32 cellular contexts compared by ENCODE assay signal in the genomic region with DNA sequence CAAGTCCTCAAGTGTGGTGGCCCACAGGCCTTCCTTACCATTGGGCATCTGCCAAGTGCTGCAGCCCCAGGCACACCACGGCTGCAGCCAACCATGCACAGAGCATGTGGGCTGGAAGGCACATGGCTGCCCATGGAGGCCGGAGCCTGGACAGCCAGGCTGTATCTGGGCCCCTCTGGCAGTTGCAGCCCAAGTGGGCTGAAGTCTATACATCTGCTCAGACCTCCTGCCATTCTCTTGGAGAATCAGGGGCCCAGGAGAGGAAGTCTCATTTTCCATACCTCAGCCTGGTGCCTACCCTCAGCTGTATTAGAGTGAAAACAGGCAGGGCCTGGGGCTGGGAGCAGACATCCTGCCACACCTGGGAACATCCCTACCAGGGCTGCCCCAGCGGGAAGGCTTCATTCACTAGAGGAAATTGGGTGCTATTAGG. TPM values are rescaled to one million over a fixed set of nuclear protein-coding genes. Genes with fewer than 3 reads are reported as not detected.
DNase-seq lines count a peak whose midpoint lies in the region; ATAC-seq and TF ChIP-seq lines count a peak whose summit lies in the region.
"Had no signal": no experiment of that assay in that cellular context is flagged by ENCODE, and none has a peak within 500 bp of the region (broad histone marks: within the 10 kb centered on the region; RNA-seq: fewer than 3 reads in every experiment).

No MANE protein-coding gene starts in this region.

- TF ChIP-seq POLR2A in esophagus muscularis mucosa (IDR thresholded peaks at IDR 0.05; ENCODE audit: low read depth): no peak
- no peak for TF ChIP-seq POLR2A in erythroblast (IDR thresholded peaks at IDR 0.05; ENCODE audit: low read length)

- H3K36me3 ChIP-seq in SK-N-SH (replicated peaks in 1 of 2; ENCODE audit: control insufficient read depth in 1 of 2, insufficient read depth in 2 of 2, low read length in 1 of 2) (no peaks in the 10 kb centered on the region), esophagus muscularis mucosa (no peaks in the 10 kb centered on the region), osteoblast (ENCODE audit: insufficient read depth, low read length) (no peaks in the 10 kb centered on the region), Caco-2 (ENCODE audit: control insufficient read depth, insufficient read depth, low read length) (no peaks in the 10 kb centered on the region)
- H3K36me3 ChIP-seq: heart right ventricle, pancreas, thoracic aorta had no signal

- WGBS in SK-N-SH (ENCODE audit: low lambda C conversion rate): 41% methylated on average over 3 of the region's 3 CpGs
- 93% methylated on average over 3 of the region's 3 CpGs for WGBS in esophagus muscularis mucosa

- TF ChIP-seq EP300 in SK-N-SH (IDR thresholded peaks at IDR 0.05; ENCODE audit: borderline replicate concordance in 1 of 2, low read depth in 1 of 2, low read length in 1 of 2): no peak
- no peak for TF ChIP-seq EP300 in esophagus muscularis mucosa (IDR thresholded peaks at IDR 0.05)

- H3K4me1 ChIP-seq in SK-N-SH (ENCODE audit: control insufficient read depth in 1 of 2, insufficient read depth in 2 of 2, low read depth in 1 of 2, low read length in 1 of 2) (peaks cover 0 to 2% of the 10 kb centered on the region in 2 experiments; a peak in 1 of 4 replicates), esophagus muscularis mucosa (no peaks in the 10 kb centered on the region), osteoblast (ENCODE audit: insufficient read depth, low read length) (peaks cover 20% of the 10 kb centered on the region), Caco-2 (no peaks in the 10 kb centered on the region), foreskin keratinocyte (no peaks in the 10 kb centered on the region)
- H3K4me1 ChIP-seq: pancreas had no signal

- H3F3A ChIP-seq in SK-N-SH (replicated peaks; ENCODE audit: insufficient read depth): no peaks in the 10 kb centered on the region

- H3K36me3 Mint-ChIP-seq in Caco-2 (ENCODE audit: insufficient read depth, unreplicated experiment): no peaks in the 10 kb centered on the region
- H3K36me3 Mint-ChIP-seq: CD4-positive, CD25-positive, alpha-beta regulatory T cell had no signal

- H3K4me3 Mint-ChIP-seq in Caco-2 (ENCODE audit: unreplicated experiment): no peak overlapping the region
- H3K4me3 Mint-ChIP-seq: activated naive CD8-positive, alpha-beta T cell treated with anti-CD3 and anti-CD28 coated beads, Interleukin-2, amount 50 U/mL, for 24 hours; CD4-positive, CD25-positive, alpha-beta regulatory T cell; GM23338; nephron; WTC11 had no signal

- H3K9me2 ChIP-seq in SK-N-SH: no peaks in the 10 kb centered on the region

- no TSS peak for BruUV-seq in Caco-2 (replicated peaks; lab: Mats Ljungman, UMichigan)

- peaks cover 9% of the 10 kb centered on the region for H3K9me3 Mint-ChIP-seq in Caco-2 (ENCODE audit: unreplicated experiment)
- H3K9me3 Mint-ChIP-seq: activated naive CD8-positive, alpha-beta T cell treated with anti-CD3 and anti-CD28 coated beads, Interleukin-2, amount 50 U/mL, for 24 hours had no signal

- ATAC-seq in SK-N-SH treated with all-trans-retinoic acid at 6 μM for 48 hours: no peak
- no peak for ATAC-seq in foreskin keratinocyte
- ATAC-seq in HG03045 (IDR thresholded peaks at IDR 0.05; ENCODE audit: unreplicated experiment): no peak
- ATAC-seq: activated naive CD8-positive, alpha-beta T cell treated with anti-CD3 and anti-CD28 coated beads, Interleukin-2, amount 50 U/mL, for 24 hours; GM23338; heart right ventricle; pancreas; right cardiac atrium; WTC11 had no signal

- H3K27ac ChIP-seq in SK-N-SH (ENCODE audit: low read depth in 2 of 2, low read length in 1 of 2): no peak overlapping the region
- H3K27ac ChIP-seq in esophagus muscularis mucosa (replicated peaks in 1 of 4): no peak overlapping the region
- H3K27ac ChIP-seq in osteoblast (ENCODE audit: low read depth, low read length): peak overlapping the region; percentile 74
- no peak overlapping the region for H3K27ac ChIP-seq in foreskin keratinocyte
- H3K27ac ChIP-seq: 22Rv1, heart right ventricle, pancreas, thoracic aorta had no signal

- peak; percentile 36 for DNase-seq in SK-N-SH
- DNase-seq in esophagus muscularis mucosa (ENCODE audit: extremely low spot score): peak; percentile 60
- no peak for DNase-seq in osteoblast (ENCODE audit: insufficient read length, low spot score, missing footprints)
- DNase-seq in erythroblast (lab: John Stamatoyannopoulos, UW): no peak
- DNase-seq in Caco-2: no peak
- no peak for DNase-seq in foreskin keratinocyte
- DNase-seq: activated CD4-positive, alpha-beta T cell treated with anti-CD3 and anti-CD28 coated beads, Interleukin-2, amount 50 U/mL, for 1 hour; activated naive CD4-positive, alpha-beta T cell; activated naive CD8-positive, alpha-beta T cell treated with anti-CD3 and anti-CD28 coated beads, Interleukin-2, amount 50 U/mL, for 24 hours; caudate nucleus; CD4-positive, CD25-positive, alpha-beta regulatory T cell; cortex of kidney; DND-41; effector memory CD4-positive, alpha-beta T cell; heart right ventricle; NCI-H1092; NCI-H1694 treated with DMSO at 0.1 percent for 48 hours; NCI-H446; NCI-H774; pancreas; right cardiac atrium; stimulated activated CD4-positive, alpha-beta T cell treated with anti-CD3 and anti-CD28 coated beads, Interleukin-1b, Interleukin-23, amount 100 ng/mL, for 48 hours; stimulated activated naive CD4-positive, alpha-beta T cell treated with Interleukin-2 at 50 U/mL for 16 hours had no signal

- no peaks in the 10 kb centered on the region for H3K27me3 Mint-ChIP-seq in Caco-2 (ENCODE audit: insufficient read depth, unreplicated experiment)
- H3K27me3 Mint-ChIP-seq: activated naive CD8-positive, alpha-beta T cell treated with anti-CD3 and anti-CD28 coated beads, Interleukin-2, amount 50 U/mL, for 24 hours had no signal

- H3K4me1 Mint-ChIP-seq in Caco-2 (ENCODE audit: low read depth, unreplicated experiment): no peaks in the 10 kb centered on the region
- H3K4me1 Mint-ChIP-seq: activated naive CD8-positive, alpha-beta T cell treated with anti-CD3 and anti-CD28 coated beads, Interleukin-2, amount 50 U/mL, for 24 hours; CD4-positive, CD25-positive, alpha-beta regulatory T cell; GM23338; WTC11 had no signal

- TF ChIP-seq CTCF in SK-N-SH (IDR thresholded peaks at IDR 0.05) (no peak), esophagus muscularis mucosa (IDR thresholded peaks at IDR 0.05) (no peak), osteoblast (IDR thresholded peaks at IDR 0.05; ENCODE audit: extremely low read depth, low read depth, low read length) (no peak), Caco-2 (IDR thresholded peaks at IDR 0.05; ENCODE audit: insufficient read depth in 1 of 2, low read depth in 1 of 2, low read length in 1 of 2, severe bottlenecking in 1 of 2, unreplicated experiment in 1 of 2) (no peak), foreskin keratinocyte (conservative IDR thresholded peaks at IDR 0.05) (no peak)

- intact Hi-C loops in esophagus muscularis mucosa (cut with DNase I): no loop called here
- intact Hi-C loops in Caco-2 (cut with micrococcal nuclease; ENCODE audit: unreplicated experiment): no loop called here

- TF ChIP-seq RAD21 in SK-N-SH (IDR thresholded peaks at IDR 0.05; ENCODE audit: low read length): no peak

- peaks cover 10% of the 10 kb centered on the region; the same call in 1 of the 2 replicates for H3K9me3 ChIP-seq in SK-N-SH
- peaks cover 0 to 9% (median 3%) of the 10 kb centered on the region in 4 donors for H3K9me3 ChIP-seq in esophagus muscularis mucosa
- H3K9me3 ChIP-seq in osteoblast (ENCODE audit: low read depth, low read length): peaks cover 6% of the 10 kb centered on the region
- peaks cover 3% of the 10 kb centered on the region for H3K9me3 ChIP-seq in Caco-2
- H3K9me3 ChIP-seq: pancreas, thoracic aorta had no signal

- H3K79me2 ChIP-seq in SK-N-SH (ENCODE audit: insufficient read depth) (no peaks in the 10 kb centered on the region), osteoblast (ENCODE audit: insufficient read depth, low read length) (no peaks in the 10 kb centered on the region)

- CTCF ChIA-PET in SK-N-SH (lab: Yijun Ruan, JAX): no interaction called here
- CTCF ChIA-PET in Caco-2 (lab: Charles Lee): no interaction called here

- H4K20me1 ChIP-seq in SK-N-SH (ENCODE audit: insufficient read depth): no peaks in the 10 kb centered on the region
- H4K20me1 ChIP-seq in osteoblast (ENCODE audit: insufficient read depth, low read length): no peaks in the 10 kb centered on the region

- POLR2A ChIA-PET in SK-N-SH (lab: Yijun Ruan, JAX) (no interaction called here), Caco-2 (lab: Charles Lee) (interaction anchor here (0.6 kb wide), 1 partner anchor 363 kb away, joined by 3 read pairs; no protein-coding TSS in a partner anchor)

- no peak overlapping the region for H3K9ac ChIP-seq in SK-N-SH

- H3K4me2 ChIP-seq in SK-N-SH (no peak overlapping the region), osteoblast (ENCODE audit: insufficient read depth, low read length) (no peak overlapping the region)
- H3K4me2 ChIP-seq: GM23338, smooth muscle cell had no signal

- no peaks in the 10 kb centered on the region for H3K27me3 ChIP-seq in SK-N-SH (ENCODE audit: insufficient read depth)
- no peaks in the 10 kb centered on the region for H3K27me3 ChIP-seq in esophagus muscularis mucosa
- no peaks in the 10 kb centered on the region for H3K27me3 ChIP-seq in osteoblast (ENCODE audit: insufficient read depth, low read length)
- no peaks in the 10 kb centered on the region for H3K27me3 ChIP-seq in Caco-2 (replicated peaks; ENCODE audit: control insufficient read depth, insufficient read depth, low read length)
- H3K27me3 ChIP-seq in foreskin keratinocyte: no peaks in the 10 kb centered on the region
- H3K27me3 ChIP-seq: pancreas had no signal

- H3K27ac Mint-ChIP-seq in Caco-2 (ENCODE audit: unreplicated experiment): no peak overlapping the region
- H3K27ac Mint-ChIP-seq: activated naive CD8-positive, alpha-beta T cell treated with anti-CD3 and anti-CD28 coated beads, Interleukin-2, amount 50 U/mL, for 24 hours; GM23338; nephron; WTC11 had no signal

- H2AFZ ChIP-seq in SK-N-SH (ENCODE audit: low read depth) (no peak overlapping the region), osteoblast (ENCODE audit: low read length) (no peak overlapping the region)
- H2AFZ ChIP-seq: GM23338 had no signal

- no peak overlapping the region for H3K4me3 ChIP-seq in SK-N-SH (ENCODE audit: low read depth in 2 of 2, low read length in 1 of 2)
- no peak overlapping the region for H3K4me3 ChIP-seq in esophagus muscularis mucosa
- H3K4me3 ChIP-seq in osteoblast (ENCODE audit: insufficient read depth, low read length): no peak overlapping the region
- no peak overlapping the region for H3K4me3 ChIP-seq in Caco-2 (ENCODE audit: low read depth, low read length)
- H3K4me3 ChIP-seq: GM23338, heart right ventricle, pancreas, smooth muscle cell, thoracic aorta had no signal

TF ChIP-seq in SK-N-SH, 30 proteins besides CTCF, POLR2A, EP300 and RAD21 (continues in another document):
- TF ChIP-seq RFX5 (IDR thresholded peaks at IDR 0.05; ENCODE audit: low read length): no peak

RNA-seq across cellular contexts. Expression of a gene that starts 47.9 kb away (rescaled TPM):
- polyA plus RNA-seq in SK-N-SH (2012; rRNA removed): 5.8 and 9.3 TPM in 2 replicates
- 3.2 and 4.8 TPM in 2 replicates for polyA plus RNA-seq in SK-N-SH (2012; cell fraction: cytosol; rRNA removed)
- 10.5 and 12.4 TPM in 2 replicates for polyA plus RNA-seq in SK-N-SH (2012; cell fraction: nucleus; rRNA removed)
- total RNA-seq in esophagus muscularis mucosa: 10 to 100 TPM in 3 of 4 donors, 1 to 10 TPM in 1; 8.3 to 17.6 (median 13.8) TPM
- under 0.01 and 0.36 TPM in 2 replicates for total RNA-seq in osteoblast
- 2.2 and 2.5 TPM in 2 replicates for total RNA-seq in Caco-2 (2022)
- total RNA-seq in foreskin keratinocyte: 0.11 and 0.95 TPM in 2 replicates
- polyA plus RNA-seq in foreskin keratinocyte: 0.14 and 0.41 TPM in 2 replicates
- total RNA-seq: CD4-positive, CD25-positive, alpha-beta regulatory T cell; T-helper 1 cell treated with Interleukin-12 subunit alpha and Interleukin-12 subunit beta and Interleukin-4 antibody, amounts not matched to agents 30 ng/mL and 1 ng/mL, for 36 hours had no signal
- polyA plus RNA-seq: CD4-positive, CD25-positive, alpha-beta regulatory T cell had no signal

Comparison
In these comparisons a context has a peak if more than half of its experiments do, and no peak if none do; other contexts are left out.
1. DNase-seq: peak in SK-N-SH (single experiment) and esophagus muscularis mucosa (single experiment); none in osteoblast (single experiment), erythroblast (0 of 2), Caco-2 (0 of 2) and foreskin keratinocyte (0 of 2).